Comparison of ENCODE assay signal across 9 cellular contexts in genomic region chr18:45913276-45913675, GRCh38.
"Had no signal": no experiment of that assay in that cellular context is flagged by ENCODE, and none has a peak within 500 bp of the region (broad histone marks: within the 10 kb centered on the region; RNA-seq: fewer than 3 reads in every experiment).

No MANE protein-coding gene starts in this region.

- H3K4me3 Mint-ChIP-seq: IgD-negative memory B cell had no signal

- DNase-seq: IMR-90, KBM-7, KG1 had no signal

- H3K27ac ChIP-seq: HL-60, KMS-11 had no signal

- ATAC-seq: HepG2, K562 had no signal

- H3K27ac Mint-ChIP-seq: IgD-negative memory B cell had no signal

- H3K9ac ChIP-seq: KMS-11 had no signal

- H3K4me2 ChIP-seq: KMS-11 had no signal

- FAIRE-seq: HepG2, HTR-8/SVneo, K562 had no signal

- H3K9me3 Mint-ChIP-seq: IgD-negative memory B cell had no signal

- H3K4me1 Mint-ChIP-seq: IgD-negative memory B cell had no signal

- H3K4me3 ChIP-seq: K562 had no signal

- H3K27me3 Mint-ChIP-seq: IgD-negative memory B cell had no signal
